ENCODE assay signal across 8 cellular contexts in genomic region chr2:233413046-233413445, GRCh38. TPM values are rescaled to one million over a fixed set of nuclear protein-coding genes. Genes with fewer than 3 reads are reported as not detected.
DNase-seq lines count a peak whose midpoint lies in the region; ATAC-seq and TF ChIP-seq lines count a peak whose summit lies in the region.

No MANE protein-coding gene starts in this region.

- no peak for DNase-seq in CD4-positive, CD25-positive, alpha-beta regulatory T cell
- DNase-seq in NCI-H226 (peak; percentile 72), chondrocyte (ENCODE audit: low spot score) (no peak), MM.1S (no peak), inferior parietal cortex (ENCODE audit: extremely low spot score) (no peak)
- DNase-seq in natural killer cell treated with Interleukin-12 subunit alpha and Interleukin-12 subunit beta and Interleukin-15 and Interleukin-18, amount 100 ng/mL, for 72 hours (ENCODE audit: low spot score) = no peak
- DNase-seq in stimulated activated CD8-positive, alpha-beta memory T cell treated with anti-CD3 and anti-CD28 coated beads, Interleukin-4, amount 100 ng/mL, for 48 hours = no peak

- H3K79me2 ChIP-seq in MM.1S (ENCODE audit: low read length) = peaks cover 47% of the 10 kb centered on the region

- H3K4me2 ChIP-seq in MM.1S (ENCODE audit: low read depth, low read length) = no peak overlapping the region

- H3K9me3 ChIP-seq in CD4-positive, CD25-positive, alpha-beta regulatory T cell (ENCODE audit: control insufficient read depth in 2 of 2, low read length in 2 of 2) = no peaks in the 10 kb centered on the region
- H3K9me3 ChIP-seq in MM.1S (replicated peaks; ENCODE audit: insufficient read depth, low read length) = no peaks in the 10 kb centered on the region

- H2AFZ ChIP-seq in MM.1S (ENCODE audit: low read length) = no peak overlapping the region

- H3K9me3 Mint-ChIP-seq in CD4-positive, CD25-positive, alpha-beta regulatory T cell = peaks cover 0 to 3% (median 0%) of the 10 kb centered on the region in 7 donors
- peaks cover 23% of the 10 kb centered on the region for H3K9me3 Mint-ChIP-seq in chondrocyte (ENCODE audit: low read depth)
- H3K9me3 Mint-ChIP-seq in natural killer cell treated with Interleukin-12 subunit alpha and Interleukin-12 subunit beta and Interleukin-15 and Interleukin-18, amount 100 ng/mL, for 72 hours = no peaks in the 10 kb centered on the region

- H3K27ac Mint-ChIP-seq in CD4-positive, CD25-positive, alpha-beta regulatory T cell = peak overlapping the region; percentile 89 to 96 (median 91)
- peak overlapping the region; percentile 97 for H3K27ac Mint-ChIP-seq in chondrocyte (ENCODE audit: unreplicated experiment)
- H3K27ac Mint-ChIP-seq in natural killer cell treated with Interleukin-12 subunit alpha and Interleukin-12 subunit beta and Interleukin-15 and Interleukin-18, amount 100 ng/mL, for 72 hours = peak overlapping the region; percentile 75 to 88

- H3K4me3 Mint-ChIP-seq in CD4-positive, CD25-positive, alpha-beta regulatory T cell = peak overlapping the region in 3 of 4 donors; percentile 48 to 55 (median 49)
- H3K4me3 Mint-ChIP-seq in chondrocyte (ENCODE audit: unreplicated experiment) = no peak overlapping the region
- H3K4me3 Mint-ChIP-seq in natural killer cell treated with Interleukin-12 subunit alpha and Interleukin-12 subunit beta and Interleukin-15 and Interleukin-18, amount 100 ng/mL, for 72 hours = no peak overlapping the region

- no peaks in the 10 kb centered on the region for H4K20me1 ChIP-seq in MM.1S (ENCODE audit: insufficient read depth, low read length)

- H3K27me3 Mint-ChIP-seq in CD4-positive, CD25-positive, alpha-beta regulatory T cell = no peaks in the 10 kb centered on the region
- no peaks in the 10 kb centered on the region for H3K27me3 Mint-ChIP-seq in chondrocyte (ENCODE audit: low read depth)
- H3K27me3 Mint-ChIP-seq in natural killer cell treated with Interleukin-12 subunit alpha and Interleukin-12 subunit beta and Interleukin-15 and Interleukin-18, amount 100 ng/mL, for 72 hours = no peaks in the 10 kb centered on the region

- peaks cover 59% of the 10 kb centered on the region for H3K4me1 ChIP-seq in CD4-positive, CD25-positive, alpha-beta regulatory T cell (ENCODE audit: control insufficient read depth, insufficient read depth, low read length, poor library complexity, severe bottlenecking)
- H3K4me1 ChIP-seq in MM.1S (ENCODE audit: low read length) = peaks cover 7% of the 10 kb centered on the region

- no peak overlapping the region for H3K4me3 ChIP-seq in CD4-positive, CD25-positive, alpha-beta regulatory T cell (ENCODE audit: low read depth, low read length)
- H3K4me3 ChIP-seq in MM.1S (ENCODE audit: low read length) = no peak overlapping the region

- H3K27ac ChIP-seq in CD4-positive, CD25-positive, alpha-beta regulatory T cell (ENCODE audit: insufficient read depth, low read length, poor library complexity, severe bottlenecking) = peak overlapping the region; percentile 49
- H3K27ac ChIP-seq in MM.1S (ENCODE audit: low read length) = no peak overlapping the region

- H3K36me3 ChIP-seq in CD4-positive, CD25-positive, alpha-beta regulatory T cell (ENCODE audit: control insufficient read depth, insufficient read depth, low read length) = peaks cover 4% of the 10 kb centered on the region
- H3K36me3 ChIP-seq in MM.1S (replicated peaks; ENCODE audit: insufficient read depth, low read length) = no peaks in the 10 kb centered on the region

- no peak for ATAC-seq in CD4-positive, CD25-positive, alpha-beta regulatory T cell (ENCODE audit: low read depth in 2 of 2)
- ATAC-seq in natural killer cell treated with Interleukin-12 subunit alpha and Interleukin-12 subunit beta and Interleukin-15 and Interleukin-18, amount 100 ng/mL, for 72 hours = no peak
- no peak for ATAC-seq in HG03439 (IDR thresholded peaks at IDR 0.05; ENCODE audit: unreplicated experiment)

- TF ChIP-seq CTCF in chondrocyte (IDR thresholded peaks at IDR 0.05) = no peak
- no peak for TF ChIP-seq CTCF in MM.1S (IDR thresholded peaks at IDR 0.05; ENCODE audit: low read length)

- H3K27me3 ChIP-seq in CD4-positive, CD25-positive, alpha-beta regulatory T cell (ENCODE audit: control insufficient read depth, insufficient read depth, low read length) = no peaks in the 10 kb centered on the region
- H3K27me3 ChIP-seq in MM.1S (replicated peaks; ENCODE audit: insufficient read depth, low read length) = no peaks in the 10 kb centered on the region

- H3F3A ChIP-seq in MM.1S (ENCODE audit: insufficient read depth, low read length) = peaks cover 5% of the 10 kb centered on the region

- H3K4me1 Mint-ChIP-seq in CD4-positive, CD25-positive, alpha-beta regulatory T cell = peaks cover 47 to 96% (median 61%) of the 10 kb centered on the region in 4 donors
- H3K4me1 Mint-ChIP-seq in chondrocyte (ENCODE audit: low read depth) = peaks cover 83% of the 10 kb centered on the region
- H3K4me1 Mint-ChIP-seq in natural killer cell treated with Interleukin-12 subunit alpha and Interleukin-12 subunit beta and Interleukin-15 and Interleukin-18, amount 100 ng/mL, for 72 hours (ENCODE audit: low read depth in 2 of 2) = peaks cover 69 to 81% of the 10 kb centered on the region in 2 donors

- no peak overlapping the region for H3K9ac ChIP-seq in MM.1S (ENCODE audit: low read length)

- no peaks in the 10 kb centered on the region for H3K9me2 ChIP-seq in MM.1S (replicated peaks; ENCODE audit: insufficient read depth, low read length)

- peaks cover 12% of the 10 kb centered on the region for H3K36me3 Mint-ChIP-seq in CD4-positive, CD25-positive, alpha-beta regulatory T cell
- peaks cover 8% of the 10 kb centered on the region for H3K36me3 Mint-ChIP-seq in chondrocyte (ENCODE audit: low read depth)
- peaks cover 26% of the 10 kb centered on the region for H3K36me3 Mint-ChIP-seq in natural killer cell treated with Interleukin-12 subunit alpha and Interleukin-12 subunit beta and Interleukin-15 and Interleukin-18, amount 100 ng/mL, for 72 hours

RNA-seq across cellular contexts. Expression of gene DGKD, which starts 58.8 kb away (rescaled TPM):
- 161 TPM for total RNA-seq in CD4-positive, CD25-positive, alpha-beta regulatory T cell
- 10 to 100 TPM; 11.3 to 12.7 (median 11.4) TPM for polyA plus RNA-seq in CD4-positive, CD25-positive, alpha-beta regulatory T cell
- total RNA-seq in chondrocyte = 56.9 to 67.1 TPM (median 66.3 TPM) in 3 replicates
- total RNA-seq in natural killer cell treated with Interleukin-12 subunit alpha and Interleukin-12 subunit beta and Interleukin-15 and Interleukin-18, amount 100 ng/mL, for 72 hours = 100 to 1,000 TPM in 1 of 2 donors, 10 to 100 TPM in 1; 82.4 to 124 TPM

Comparison
In these comparisons a context has a peak if more than half of its experiments do, and no peak if none do; other contexts are left out.
1. H3K4me3 Mint-ChIP-seq: peak in CD4-positive, CD25-positive, alpha-beta regulatory T cell (3 of 4); none in chondrocyte (single experiment) and natural killer cell treated with Interleukin-12 subunit alpha and Interleukin-12 subunit beta and Interleukin-15 and Interleukin-18, amount 100 ng/mL, for 72 hours (single experiment).
2. Peak in every context shown above with its lines, with median percentiles within 50 percentile points of each other: H3K27ac Mint-ChIP-seq.